ENCODE assay signal across 14 cellular contexts in the genomic region with DNA sequence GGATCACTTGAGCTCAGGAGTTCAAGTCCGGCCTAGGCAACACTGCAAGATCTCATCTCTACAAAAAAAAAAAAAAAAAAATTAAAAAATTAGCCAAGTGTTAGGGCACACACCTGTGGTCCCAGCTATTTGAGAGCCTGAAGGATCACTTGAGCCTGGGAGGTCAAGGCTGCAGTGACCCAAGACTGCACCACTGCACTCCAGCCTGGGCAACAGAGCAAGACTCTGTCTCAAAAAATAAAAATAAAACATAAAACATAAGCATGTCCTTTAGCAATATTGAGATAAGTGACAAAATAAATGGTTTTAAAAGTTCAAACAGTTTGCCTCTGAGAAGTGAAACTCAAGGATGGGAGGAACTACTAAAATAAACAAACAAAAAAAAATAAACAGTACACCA.
DNase-seq lines count a peak whose midpoint lies in the region; ATAC-seq and TF ChIP-seq lines count a peak whose summit lies in the region.
"Had no signal": no experiment of that assay in that cellular context is flagged by ENCODE, and none has a peak within 500 bp of the region (broad histone marks: within the 10 kb centered on the region; RNA-seq: fewer than 3 reads in every experiment).

No MANE protein-coding gene starts in this region.

- H3K23ac ChIP-seq in mesendoderm (ENCODE audit: low read length) = no peak overlapping the region

- peak overlapping the region; percentile 94 for H4K8ac ChIP-seq in mesendoderm (ENCODE audit: low read depth, low read length)

- no peak overlapping the region for H4K5ac ChIP-seq in mesendoderm (ENCODE audit: low read length)

- no peak overlapping the region for H3K56ac ChIP-seq in mesendoderm (ENCODE audit: low read length)

- no peaks in the 10 kb centered on the region for H4K20me1 ChIP-seq in OCI-LY7 (ENCODE audit: insufficient read depth, low read length)

- H2AK5ac ChIP-seq in mesendoderm (ENCODE audit: low read length) = no peak overlapping the region

- H3K4ac ChIP-seq in mesendoderm (ENCODE audit: low read depth, low read length) = no peak overlapping the region

- intact Hi-C loops in OCI-LY7 (cut with micrococcal nuclease; ENCODE audit: unreplicated experiment) = no loop called here

- no CpG with 5 or more reads among the region's 1 CpG for WGBS in mesendoderm (ENCODE audit: extremely low coverage, insufficient coverage, low lambda C conversion rate)

- peaks cover 18% of the 10 kb centered on the region for H3K4me1 ChIP-seq in HEK293 (ENCODE audit: control insufficient read depth, insufficient read depth, low read length)
- no peaks in the 10 kb centered on the region for H3K4me1 ChIP-seq in mesendoderm (ENCODE audit: control insufficient read depth, low read depth, low read length)
- peaks cover 52% of the 10 kb centered on the region for H3K4me1 ChIP-seq in OCI-LY7 (ENCODE audit: insufficient read depth, low read length, poor library complexity, severe bottlenecking)

- DNase-seq in DMS53 (lab: John Stamatoyannopoulos, UW) (peak; percentile 27), DMS53 treated with DMSO at 0.1 percent for 48 hours (lab: John Stamatoyannopoulos, UW; ENCODE audit: unreplicated experiment) (no peak), mesendoderm (no peak), caudate nucleus (lab: John Stamatoyannopoulos, UW) (no peak), OCI-LY7 (ENCODE audit: low spot score) (no peak)
- DNase-seq: AML-193; CD4-positive, alpha-beta memory T cell; DMS153; KG1 had no signal

- H3K27ac ChIP-seq in HEK293 (ENCODE audit: extremely low read depth, low read depth, low read length) (no peak overlapping the region), mesendoderm (ENCODE audit: low read depth, low read length) (no peak overlapping the region), caudate nucleus (ENCODE audit: low read depth, low read length) (no peak overlapping the region), OCI-LY7 (ENCODE audit: low read depth, low read length, poor library complexity, severe bottlenecking) (no peak overlapping the region)
- H3K27ac ChIP-seq: 22Rv1, C4-2B had no signal

- H3K27me3 ChIP-seq in mesendoderm (ENCODE audit: insufficient read depth, low read length, poor library complexity) = no peaks in the 10 kb centered on the region

- H3K79me2 ChIP-seq in mesendoderm (ENCODE audit: control insufficient read depth, insufficient read depth, low read length) (peaks cover 12% of the 10 kb centered on the region), OCI-LY7 (ENCODE audit: insufficient read depth, low read depth, low read length) (peaks cover 55% of the 10 kb centered on the region; the same call in 1 of the 2 replicates)

- CTCF ChIA-PET in HEK293 (lab: Yijun Ruan, JAX) (no interaction called here), OCI-LY7 (lab: Charles Lee; ENCODE audit: unreplicated experiment) (no interaction called here)

- no TSS peak for BruUV-seq in OCI-LY7 (replicated peaks; lab: Mats Ljungman, UMichigan)

- no peak overlapping the region for H2BK120ac ChIP-seq in mesendoderm (ENCODE audit: low read depth, low read length)

- H3K9me3 ChIP-seq in HEK293 (ENCODE audit: control insufficient read depth, insufficient read depth, low read depth, low read length) (no peaks in the 10 kb centered on the region), OCI-LY7 (ENCODE audit: low read length) (no peaks in the 10 kb centered on the region)

- H3K18ac ChIP-seq in mesendoderm (ENCODE audit: low read length) = no peak overlapping the region

- no peak overlapping the region for H3K4me3 ChIP-seq in HEK293 (ENCODE audit: low read depth, low read length)
- no peak overlapping the region for H3K4me3 ChIP-seq in mesendoderm (ENCODE audit: low read length)
- no peak overlapping the region for H3K4me3 ChIP-seq in OCI-LY7 (ENCODE audit: low read depth, low read length, poor library complexity, severe bottlenecking)

- no peak overlapping the region for H3K9ac ChIP-seq in mesendoderm (ENCODE audit: low read length)

- H3K4me2 ChIP-seq in mesendoderm (ENCODE audit: low read length) = no peak overlapping the region
- no peak overlapping the region for H3K4me2 ChIP-seq in OCI-LY7 (ENCODE audit: low read length)

- no peak overlapping the region for H2BK15ac ChIP-seq in mesendoderm (replicated peaks; ENCODE audit: low read depth)

- no peaks in the 10 kb centered on the region for H3K36me3 ChIP-seq in HEK293 (ENCODE audit: control insufficient read depth in 2 of 2, insufficient read depth in 1 of 2, low read length in 2 of 2)
- no peaks in the 10 kb centered on the region for H3K36me3 ChIP-seq in mesendoderm (ENCODE audit: control insufficient read depth, insufficient read depth, low read length)
- H3K36me3 ChIP-seq in OCI-LY7 (ENCODE audit: insufficient read depth, low read length) = no peaks in the 10 kb centered on the region

- no peak overlapping the region for H2AFZ ChIP-seq in OCI-LY7 (ENCODE audit: low read length)

- POLR2A ChIA-PET in HEK293 (lab: Yijun Ruan, JAX) (interaction anchor here (0.7 to 1.4 kb wide), 2 partner anchors 9 to 13 kb away, joined by 4 to 5 read pairs; no protein-coding TSS in a partner anchor), OCI-LY7 (lab: Charles Lee) (interaction anchor here (1.4 kb wide), 1 partner anchor 12 kb away, joined by 4 read pairs; no protein-coding TSS in a partner anchor)

- ATAC-seq in HG02981 (IDR thresholded peaks at IDR 0.05; ENCODE audit: unreplicated experiment) = no peak
- ATAC-seq: HCT116 had no signal

- TF ChIP-seq CTCF in HEK293 (tag by site-specific recombination; IDR thresholded peaks at IDR 0.05) = no peak
- no peak for TF ChIP-seq CTCF in OCI-LY7 (conservative IDR thresholded peaks at IDR 0.05; ENCODE audit: low read length)

- no peak overlapping the region for H2BK5ac ChIP-seq in mesendoderm (ENCODE audit: low read length)

- peaks cover 10% of the 10 kb centered on the region for H3K79me1 ChIP-seq in mesendoderm (ENCODE audit: low read length)

- no peaks in the 10 kb centered on the region for H3K9me2 ChIP-seq in OCI-LY7 (ENCODE audit: insufficient read depth, low read length)

TF ChIP-seq in HEK293, 187 proteins besides CTCF, POLR2A, EP300 and RAD21:
- TF ChIP-seq WT1 (tag by site-specific recombination; IDR thresholded peaks at IDR 0.05) (peak; percentile 55; the same call in 1 of the 2 replicates), ZNF121 (tag by site-specific recombination; IDR thresholded peaks at IDR 0.05) (peak; percentile 69)
- TF ChIP-seq, protein P1, sequence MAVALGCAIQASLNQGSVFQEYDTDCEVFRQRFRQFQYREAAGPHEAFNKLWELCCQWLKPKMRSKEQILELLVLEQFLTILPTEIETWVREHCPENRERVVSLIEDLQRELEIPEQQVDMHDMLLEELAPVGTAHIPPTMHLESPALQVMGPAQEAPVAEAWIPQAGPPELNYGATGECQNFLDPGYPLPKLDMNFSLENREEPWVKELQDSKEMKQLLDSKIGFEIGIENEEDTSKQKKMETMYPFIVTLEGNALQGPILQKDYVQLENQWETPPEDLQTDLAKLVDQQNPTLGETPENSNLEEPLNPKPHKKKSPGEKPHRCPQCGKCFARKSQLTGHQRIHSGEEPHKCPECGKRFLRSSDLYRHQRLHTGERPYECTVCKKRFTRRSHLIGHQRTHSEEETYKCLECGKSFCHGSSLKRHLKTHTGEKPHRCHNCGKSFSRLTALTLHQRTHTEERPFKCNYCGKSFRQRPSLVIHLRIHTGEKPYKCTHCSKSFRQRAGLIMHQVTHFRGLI (tag by site-specific recombination; IDR thresholded peaks at IDR 0.05) = no peak
